15 cellular contexts compared by ENCODE assay signal in genomic region chr16:15597822-15598647, GRCh38. TPM values are rescaled to one million over a fixed set of nuclear protein-coding genes. Genes with fewer than 3 reads are reported as not detected.
DNase-seq lines count a peak whose midpoint lies in the region; ATAC-seq and TF ChIP-seq lines count a peak whose summit lies in the region.
"Had no signal": no experiment of that assay in that cellular context is flagged by ENCODE, and none has a peak within 500 bp of the region (broad histone marks: within the 10 kb centered on the region; RNA-seq: fewer than 3 reads in every experiment).

No MANE protein-coding gene starts in this region.

- ATAC-seq in natural killer cell treated with Interleukin-12 subunit alpha and Interleukin-12 subunit beta and Interleukin-15 and Interleukin-18, amount 100 ng/mL, for 72 hours = peak; percentile 12 to 28
- ATAC-seq in upper lobe of right lung (peak; percentile 4), GM21786 (IDR thresholded peaks at IDR 0.05; ENCODE audit: unreplicated experiment) (no peak)

- H3K27ac Mint-ChIP-seq in activated T-cell treated with anti-CD3 and anti-CD28 coated beads, Interleukin-2, amount 50 U/mL, for 24 hours = peak overlapping the region; percentile 88
- H3K27ac Mint-ChIP-seq in natural killer cell treated with Interleukin-12 subunit alpha and Interleukin-12 subunit beta and Interleukin-15 and Interleukin-18, amount 100 ng/mL, for 72 hours = peak overlapping the region in 1 of 2 donors; percentile 66
- H3K27ac Mint-ChIP-seq in CD4-positive, alpha-beta memory T cell = peak overlapping the region in 3 of 7 donors; percentile 41 to 53 (median 53)

- no peaks in the 10 kb centered on the region for H3K27me3 ChIP-seq in upper lobe of right lung
- no peaks in the 10 kb centered on the region for H3K27me3 ChIP-seq in CD4-positive, alpha-beta memory T cell (ENCODE audit: insufficient read depth, low read length)
- H3K27me3 ChIP-seq: MG63 had no signal

- intact Hi-C loops in upper lobe of right lung (cut with DNase I) = no loop called here
- intact Hi-C loops in CD4-positive, alpha-beta memory T cell (cut with micrococcal nuclease) = loop anchor here (10.0 kb wide), 1 partner anchor 73 kb away; no protein-coding TSS in a partner anchor

- no peaks in the 10 kb centered on the region for H3K27me3 Mint-ChIP-seq in activated T-cell treated with anti-CD3 and anti-CD28 coated beads, Interleukin-2, amount 50 U/mL, for 24 hours
- H3K27me3 Mint-ChIP-seq in natural killer cell treated with Interleukin-12 subunit alpha and Interleukin-12 subunit beta and Interleukin-15 and Interleukin-18, amount 100 ng/mL, for 72 hours = no peaks in the 10 kb centered on the region
- no peaks in the 10 kb centered on the region for H3K27me3 Mint-ChIP-seq in CD4-positive, alpha-beta memory T cell

- H3K4me1 Mint-ChIP-seq in activated T-cell treated with anti-CD3 and anti-CD28 coated beads, Interleukin-2, amount 50 U/mL, for 24 hours (ENCODE audit: low read depth) = peaks cover 37% of the 10 kb centered on the region
- H3K4me1 Mint-ChIP-seq in natural killer cell treated with Interleukin-12 subunit alpha and Interleukin-12 subunit beta and Interleukin-15 and Interleukin-18, amount 100 ng/mL, for 72 hours (ENCODE audit: low read depth in 2 of 2) = peaks cover 32 to 33% of the 10 kb centered on the region in 2 donors
- peaks cover 6 to 19% (median 10%) of the 10 kb centered on the region in 4 donors for H3K4me1 Mint-ChIP-seq in CD4-positive, alpha-beta memory T cell

- CTCF ChIA-PET in CD4-positive, alpha-beta memory T cell (lab: Charles Lee; ENCODE audit: partially characterized antibody) = interaction anchor here (2.4 kb wide), 1 partner anchor 45 kb away, joined by 7 read pairs; the partner anchor contains the start of gene MARF1

- peaks cover 11% of the 10 kb centered on the region for H3K4me1 ChIP-seq in upper lobe of right lung
- peaks cover 8% of the 10 kb centered on the region for H3K4me1 ChIP-seq in CD4-positive, alpha-beta memory T cell (ENCODE audit: insufficient read depth, low read length)

- H3K36me3 ChIP-seq in upper lobe of right lung = peaks cover 88% of the 10 kb centered on the region
- peaks cover 85% of the 10 kb centered on the region for H3K36me3 ChIP-seq in CD4-positive, alpha-beta memory T cell (ENCODE audit: insufficient read depth, low read length)

- H3K27ac ChIP-seq in upper lobe of right lung = no peak overlapping the region
- H3K27ac ChIP-seq in CD4-positive, alpha-beta memory T cell (ENCODE audit: low read depth, low read length) = no peak overlapping the region

- H3K36me3 Mint-ChIP-seq in activated T-cell treated with anti-CD3 and anti-CD28 coated beads, Interleukin-2, amount 50 U/mL, for 24 hours (ENCODE audit: low read depth) = peaks cover 98% of the 10 kb centered on the region
- H3K36me3 Mint-ChIP-seq in natural killer cell treated with Interleukin-12 subunit alpha and Interleukin-12 subunit beta and Interleukin-15 and Interleukin-18, amount 100 ng/mL, for 72 hours = peaks cover 39% of the 10 kb centered on the region
- H3K36me3 Mint-ChIP-seq in CD4-positive, alpha-beta memory T cell = peaks cover 83 to 84% of the 10 kb centered on the region in 2 donors

- no peak overlapping the region for H3K4me3 ChIP-seq in upper lobe of right lung
- no peak overlapping the region for H3K4me3 ChIP-seq in CD4-positive, alpha-beta memory T cell (ENCODE audit: low read length in 2 of 2)
- H3K4me3 ChIP-seq: MG63 had no signal

- no peak overlapping the region for H3K4me3 Mint-ChIP-seq in activated T-cell treated with anti-CD3 and anti-CD28 coated beads, Interleukin-2, amount 50 U/mL, for 24 hours
- no peak overlapping the region for H3K4me3 Mint-ChIP-seq in natural killer cell treated with Interleukin-12 subunit alpha and Interleukin-12 subunit beta and Interleukin-15 and Interleukin-18, amount 100 ng/mL, for 72 hours
- no peak overlapping the region for H3K4me3 Mint-ChIP-seq in CD4-positive, alpha-beta memory T cell
- H3K4me3 Mint-ChIP-seq: CD14-positive monocyte had no signal

- no peaks in the 10 kb centered on the region for H3K9me3 Mint-ChIP-seq in activated T-cell treated with anti-CD3 and anti-CD28 coated beads, Interleukin-2, amount 50 U/mL, for 24 hours
- no peaks in the 10 kb centered on the region for H3K9me3 Mint-ChIP-seq in natural killer cell treated with Interleukin-12 subunit alpha and Interleukin-12 subunit beta and Interleukin-15 and Interleukin-18, amount 100 ng/mL, for 72 hours
- H3K9me3 Mint-ChIP-seq in CD4-positive, alpha-beta memory T cell = no peaks in the 10 kb centered on the region
- H3K9me3 Mint-ChIP-seq: CD14-positive monocyte had no signal

- TF ChIP-seq CTCF in upper lobe of right lung (IDR thresholded peaks at IDR 0.05) = no peak

- DNase-seq in activated T-cell treated with anti-CD3 and anti-CD28 coated beads, Interleukin-2, amount 50 U/mL, for 24 hours = no peak
- DNase-seq in activated T-cell treated with anti-CD3 and anti-CD28 coated beads, Interleukin-2, amount 50 U/mL, for 1 hour = no peak
- DNase-seq in cerebellar cortex (ENCODE audit: low spot score) (peak; percentile 64), upper lobe of right lung (no peak), glomerular visceral epithelial cell (ENCODE audit: extremely low spot score) (no peak)
- no peak for DNase-seq in natural killer cell treated with Interleukin-12 subunit alpha and Interleukin-12 subunit beta and Interleukin-15 and Interleukin-18, amount 100 ng/mL, for 72 hours (ENCODE audit: low spot score)
- DNase-seq in CD4-positive, alpha-beta memory T cell = no peak
- DNase-seq: activated effector memory CD4-positive, alpha-beta T cell treated with Interleukin-2 at 50 U/mL for 16 hours; MG63; NCI-H1694; NCI-H226; SW 1271; trophoblast cell had no signal

- no peaks in the 10 kb centered on the region for H3K9me3 ChIP-seq in upper lobe of right lung
- H3K9me3 ChIP-seq in CD4-positive, alpha-beta memory T cell (ENCODE audit: control insufficient read depth in 1 of 2, low read length in 2 of 2) = no peaks in the 10 kb centered on the region
- H3K9me3 ChIP-seq: MG63 had no signal

- POLR2A ChIA-PET in CD4-positive, alpha-beta memory T cell (lab: Charles Lee; ENCODE audit: partially characterized antibody) = interaction anchor here (0.5 to 2.5 kb wide), 3 partner anchors 38 to 435 kb away, joined by 4 to 15 read pairs (median 6); partner anchors contain the start of gene MARF1

RNA-seq across cellular contexts. Expression of gene MARF1, which starts 44.9 kb away (rescaled TPM):
- 10 to 100 TPM; 63.9 to 76.0 TPM for total RNA-seq in natural killer cell treated with Interleukin-12 subunit alpha and Interleukin-12 subunit beta and Interleukin-15 and Interleukin-18, amount 100 ng/mL, for 72 hours
- 97.1 TPM for total RNA-seq in upper lobe of right lung
- 100 to 1,000 TPM; 223 to 235 TPM for total RNA-seq in CD4-positive, alpha-beta memory T cell
- polyA plus RNA-seq in CD4-positive, alpha-beta memory T cell = 10 to 100 TPM in 1 of 2 donors, 1 to 10 TPM in 1; 6.8 to 19.7 TPM

RNA-seq across cellular contexts. Expression of gene NDE1, which starts 52.0 kb away (rescaled TPM):
- 100 to 1,000 TPM in 1 of 2 donors, 10 to 100 TPM in 1; 95.0 to 151 TPM for total RNA-seq in natural killer cell treated with Interleukin-12 subunit alpha and Interleukin-12 subunit beta and Interleukin-15 and Interleukin-18, amount 100 ng/mL, for 72 hours
- 28.9 TPM for total RNA-seq in upper lobe of right lung
- 100 to 1,000 TPM; 124 to 128 TPM for total RNA-seq in CD4-positive, alpha-beta memory T cell
- 10 to 100 TPM; 15.3 to 63.9 TPM for polyA plus RNA-seq in CD4-positive, alpha-beta memory T cell
